ENCODE assay signal across 16 cellular contexts in genomic region chr15:77480859-77481258, GRCh38.
A peak's percentile ranks its signal among the peaks of the same experiment; 100 is the strongest.
DNase-seq lines count a peak whose midpoint lies in the region; TF ChIP-seq lines count a peak whose summit lies in the region.
"Had no signal": no experiment of that assay in that cellular context is flagged by ENCODE, and none has a peak within 500 bp of the region (broad histone marks: within the 10 kb centered on the region; RNA-seq: fewer than 3 reads in every experiment).

No MANE protein-coding gene starts in this region.

- H2BK5ac ChIP-seq in mesenchymal stem cell (ENCODE audit: low read depth, low read length, poor library complexity, severe bottlenecking): no peak overlapping the region

- no peak for TF ChIP-seq POLR2A in prostate gland (IDR thresholded peaks at IDR 0.05)

- in situ Hi-C loops in GM23248 (cut with MboI): no loop called here
- in situ Hi-C loops in G401 (cut with HindIII; ENCODE audit: low sequenced_read_pairs): no loop called here

- TF ChIP-seq CTCF in brain (conservative IDR thresholded peaks at IDR 0.05): no peak
- TF ChIP-seq CTCF in prostate gland (IDR thresholded peaks at IDR 0.05): no peak

- no peaks in the 10 kb centered on the region for H3K27me3 Mint-ChIP-seq in activated naive CD8-positive, alpha-beta T cell
- no peaks in the 10 kb centered on the region for H3K27me3 Mint-ChIP-seq in activated naive CD8-positive, alpha-beta T cell treated with anti-CD3 and anti-CD28 coated beads for 36 hours
- H3K27me3 Mint-ChIP-seq in brain: no peaks in the 10 kb centered on the region
- H3K27me3 Mint-ChIP-seq: CD4-positive, alpha-beta T cell had no signal

- H4K91ac ChIP-seq in mesenchymal stem cell (ENCODE audit: low read length): no peak overlapping the region

- DNase-seq in activated naive CD8-positive, alpha-beta T cell treated with anti-CD3 and anti-CD28 coated beads for 36 hours: no peak
- DNase-seq in GM23248: no peak
- DNase-seq in mesenchymal stem cell: no peak
- no peak for DNase-seq in G401 (ENCODE audit: low spot score)
- DNase-seq in prostate gland (ENCODE audit: low spot score): no peak
- no peak for DNase-seq in DMS53 (lab: John Stamatoyannopoulos, UW)
- DNase-seq: CD4-positive, alpha-beta T cell; EL; NCI-H1417 treated with DMSO at 0.1 percent for 48 hours; NCI-H1930; NCI-H526; PC-3; RPMI8226 had no signal

- no peaks in the 10 kb centered on the region for H3K9me3 Mint-ChIP-seq in activated naive CD8-positive, alpha-beta T cell (ENCODE audit: low read depth)
- no peaks in the 10 kb centered on the region for H3K9me3 Mint-ChIP-seq in activated naive CD8-positive, alpha-beta T cell treated with anti-CD3 and anti-CD28 coated beads for 36 hours
- no peaks in the 10 kb centered on the region for H3K9me3 Mint-ChIP-seq in brain
- H3K9me3 Mint-ChIP-seq: CD4-positive, alpha-beta T cell had no signal

- H3K9me2 ChIP-seq in GM23248 (ENCODE audit: insufficient read depth): no peaks in the 10 kb centered on the region

- H3K4me1 ChIP-seq in GM23248 (ENCODE audit: insufficient read depth): peaks cover 42% of the 10 kb centered on the region
- H3K4me1 ChIP-seq in mesenchymal stem cell (ENCODE audit: control insufficient read depth, insufficient read depth, low read depth, low read length): peaks cover 8% of the 10 kb centered on the region
- H3K4me1 ChIP-seq in prostate gland (replicated peaks): no peaks in the 10 kb centered on the region

- H3K4me3 ChIP-seq in GM23248: no peak overlapping the region
- H3K4me3 ChIP-seq in mesenchymal stem cell (ENCODE audit: insufficient read depth in 1 of 2, low read depth in 1 of 2, low read length in 2 of 2): no peak overlapping the region
- H3K4me3 ChIP-seq in prostate gland: no peak overlapping the region

- no peak overlapping the region for H2BK120ac ChIP-seq in mesenchymal stem cell (ENCODE audit: low read depth, low read length)

- H3K79me2 ChIP-seq in GM23248 (ENCODE audit: insufficient read depth): no peaks in the 10 kb centered on the region

- H3K27ac ChIP-seq in GM23248 (no peak overlapping the region), mesenchymal stem cell (ENCODE audit: low read length, poor library complexity, severe bottlenecking) (no peak overlapping the region), prostate gland (no peak overlapping the region)
- H3K27ac ChIP-seq: HL-60 had no signal

- no peak overlapping the region for H3K23ac ChIP-seq in mesenchymal stem cell (ENCODE audit: low read length in 2 of 2)

- H3K4ac ChIP-seq in mesenchymal stem cell (ENCODE audit: low read depth in 1 of 2, low read length in 2 of 2): no peak overlapping the region

- H2BK15ac ChIP-seq in mesenchymal stem cell (ENCODE audit: low read depth, poor library complexity, severe bottlenecking): no peak overlapping the region

- no peak overlapping the region for H4K8ac ChIP-seq in mesenchymal stem cell (ENCODE audit: low read length)

- H2AK5ac ChIP-seq in mesenchymal stem cell (ENCODE audit: low read length, severe bottlenecking): peak overlapping the region; percentile 14

- H3K4me2 ChIP-seq in GM23248 (ENCODE audit: unreplicated experiment): peak overlapping the region; percentile 61
- no peak overlapping the region for H3K4me2 ChIP-seq in mesenchymal stem cell (ENCODE audit: low read length, poor library complexity, severe bottlenecking)

- no peaks in the 10 kb centered on the region for H3K9me3 ChIP-seq in GM23248 (ENCODE audit: low read depth)
- H3K9me3 ChIP-seq in mesenchymal stem cell (ENCODE audit: control insufficient read depth, low read length): no peaks in the 10 kb centered on the region
- H3K9me3 ChIP-seq in prostate gland: no peaks in the 10 kb centered on the region

- no peak overlapping the region for H3K4me3 Mint-ChIP-seq in activated naive CD8-positive, alpha-beta T cell
- H3K4me3 Mint-ChIP-seq in activated naive CD8-positive, alpha-beta T cell treated with anti-CD3 and anti-CD28 coated beads for 36 hours: no peak overlapping the region
- H3K4me3 Mint-ChIP-seq in brain: no peak overlapping the region
- H3K4me3 Mint-ChIP-seq: CD4-positive, alpha-beta T cell had no signal

- no peak overlapping the region for H2BK12ac ChIP-seq in mesenchymal stem cell (ENCODE audit: low read length in 2 of 2)

- peaks cover 3% of the 10 kb centered on the region for H3K4me1 Mint-ChIP-seq in activated naive CD8-positive, alpha-beta T cell (ENCODE audit: low read depth)
- peaks cover 6% of the 10 kb centered on the region for H3K4me1 Mint-ChIP-seq in activated naive CD8-positive, alpha-beta T cell treated with anti-CD3 and anti-CD28 coated beads for 36 hours
- H3K4me1 Mint-ChIP-seq in brain: peaks cover 42% of the 10 kb centered on the region

- H3K14ac ChIP-seq in mesenchymal stem cell (ENCODE audit: low read length in 2 of 2): no peak overlapping the region

- H3K36me3 ChIP-seq in GM23248 (ENCODE audit: low read depth): peaks cover 32% of the 10 kb centered on the region; the same call in 1 of the 2 replicates
- peaks cover 14 to 59% of the 10 kb centered on the region in 2 experiments for H3K36me3 ChIP-seq in mesenchymal stem cell (ENCODE audit: control insufficient read depth in 1 of 2, insufficient read depth in 2 of 2, low read depth in 1 of 2, low read length in 2 of 2)
- H3K36me3 ChIP-seq in prostate gland: no peaks in the 10 kb centered on the region

- H2AFZ ChIP-seq in GM23248: no peak overlapping the region
- no peak overlapping the region for H2AFZ ChIP-seq in mesenchymal stem cell (ENCODE audit: low read depth, low read length)

- H4K20me1 ChIP-seq in GM23248 (ENCODE audit: insufficient read depth): no peaks in the 10 kb centered on the region

- peaks cover 40% of the 10 kb centered on the region for H3F3A ChIP-seq in GM23248 (ENCODE audit: insufficient read depth)

- H3K18ac ChIP-seq in mesenchymal stem cell (ENCODE audit: low read depth in 1 of 2, low read length in 2 of 2): peak overlapping the region in 1 of 2 experiments; percentile 7

- H3K36me3 Mint-ChIP-seq in activated naive CD8-positive, alpha-beta T cell: peaks cover 9% of the 10 kb centered on the region
- peaks cover 8% of the 10 kb centered on the region for H3K36me3 Mint-ChIP-seq in activated naive CD8-positive, alpha-beta T cell treated with anti-CD3 and anti-CD28 coated beads for 36 hours
- peaks cover 80% of the 10 kb centered on the region for H3K36me3 Mint-ChIP-seq in brain

- H3K27me3 ChIP-seq in GM23248 (replicated peaks; ENCODE audit: insufficient read depth) (no peaks in the 10 kb centered on the region), mesenchymal stem cell (ENCODE audit: control insufficient read depth in 1 of 2, insufficient read depth in 1 of 2, low read length in 2 of 2) (no peaks in the 10 kb centered on the region), prostate gland (replicated peaks; ENCODE audit: insufficient read depth) (no peaks in the 10 kb centered on the region)

- intact Hi-C loops in prostate gland (cut with DNase I): no loop called here

- H3K79me1 ChIP-seq in mesenchymal stem cell (replicated peaks; ENCODE audit: low read length, poor library complexity, severe bottlenecking): peaks cover 6% of the 10 kb centered on the region

- peak overlapping the region; percentile 64 for H3K27ac Mint-ChIP-seq in activated naive CD8-positive, alpha-beta T cell
- H3K27ac Mint-ChIP-seq in activated naive CD8-positive, alpha-beta T cell treated with anti-CD3 and anti-CD28 coated beads for 36 hours: no peak overlapping the region
- H3K27ac Mint-ChIP-seq in brain: peak overlapping the region in 4 of 5 experiments; percentile 44 to 78 (median 64)
- H3K27ac Mint-ChIP-seq: CD4-positive, alpha-beta T cell had no signal

- H3K9ac ChIP-seq in GM23248: no peak overlapping the region
- no peak overlapping the region for H3K9ac ChIP-seq in mesenchymal stem cell (ENCODE audit: low read length)
